ENCODE assay signal across 1 cellular context in the genomic region with DNA sequence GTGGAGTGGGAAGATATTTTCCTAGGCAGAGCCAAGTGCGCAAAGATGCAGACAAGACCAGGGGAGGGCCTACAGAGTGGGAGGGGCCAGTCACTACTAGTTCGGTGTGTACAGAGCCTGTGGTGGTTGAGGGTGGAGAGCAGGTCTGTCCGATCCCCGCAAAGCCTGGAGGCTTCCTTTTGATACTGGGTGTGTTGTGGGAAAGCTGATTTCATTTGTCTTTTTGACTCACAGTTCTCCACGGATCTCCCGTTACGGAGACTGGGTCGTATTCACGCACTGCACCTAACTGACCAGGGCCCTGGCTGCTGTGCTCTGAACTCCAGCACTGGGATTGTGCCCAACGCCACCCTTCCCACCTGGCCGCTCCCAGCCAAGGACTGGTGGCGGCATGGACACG.
A peak's percentile ranks its signal among the peaks of the same experiment; 100 is the strongest.
TF ChIP-seq lines count a peak whose summit lies in the region.

No MANE protein-coding gene starts in this region.

TF ChIP-seq in HepG2, 621 proteins besides CTCF, POLR2A, EP300 and RAD21:
- TF ChIP-seq ZBTB38 (CRISPR knock-in tag; IDR thresholded peaks at IDR 0.05), result peak; percentile 39; the same call in 1 of the 2 replicates
- TF ChIP-seq, protein P1, sequence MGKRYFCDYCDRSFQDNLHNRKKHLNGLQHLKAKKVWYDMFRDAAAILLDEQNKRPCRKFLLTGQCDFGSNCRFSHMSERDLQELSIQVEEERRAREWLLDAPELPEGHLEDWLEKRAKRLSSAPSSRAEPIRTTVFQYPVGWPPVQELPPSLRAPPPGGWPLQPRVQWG (CRISPR knock-in tag; IDR thresholded peaks at IDR 0.05; ENCODE audit: borderline replicate concordance, low read depth), result no peak
- no peak for TF ChIP-seq ZC3H4 (CRISPR knock-in tag; IDR thresholded peaks at IDR 0.05; ENCODE audit: borderline replicate concordance)
- no peak for TF ChIP-seq FOXA3 (CRISPR knock-in tag; IDR thresholded peaks at IDR 0.05)
- no peak for TF ChIP-seq AKNA (CRISPR knock-in tag; IDR thresholded peaks at IDR 0.05; ENCODE audit: borderline replicate concordance)
- TF ChIP-seq TBX3 (IDR thresholded peaks at IDR 0.05; ENCODE audit: borderline replicate concordance), result no peak
- no peak for TF ChIP-seq RARG (CRISPR knock-in tag; IDR thresholded peaks at IDR 0.05; ENCODE audit: low read depth)
- TF ChIP-seq, protein P2, sequence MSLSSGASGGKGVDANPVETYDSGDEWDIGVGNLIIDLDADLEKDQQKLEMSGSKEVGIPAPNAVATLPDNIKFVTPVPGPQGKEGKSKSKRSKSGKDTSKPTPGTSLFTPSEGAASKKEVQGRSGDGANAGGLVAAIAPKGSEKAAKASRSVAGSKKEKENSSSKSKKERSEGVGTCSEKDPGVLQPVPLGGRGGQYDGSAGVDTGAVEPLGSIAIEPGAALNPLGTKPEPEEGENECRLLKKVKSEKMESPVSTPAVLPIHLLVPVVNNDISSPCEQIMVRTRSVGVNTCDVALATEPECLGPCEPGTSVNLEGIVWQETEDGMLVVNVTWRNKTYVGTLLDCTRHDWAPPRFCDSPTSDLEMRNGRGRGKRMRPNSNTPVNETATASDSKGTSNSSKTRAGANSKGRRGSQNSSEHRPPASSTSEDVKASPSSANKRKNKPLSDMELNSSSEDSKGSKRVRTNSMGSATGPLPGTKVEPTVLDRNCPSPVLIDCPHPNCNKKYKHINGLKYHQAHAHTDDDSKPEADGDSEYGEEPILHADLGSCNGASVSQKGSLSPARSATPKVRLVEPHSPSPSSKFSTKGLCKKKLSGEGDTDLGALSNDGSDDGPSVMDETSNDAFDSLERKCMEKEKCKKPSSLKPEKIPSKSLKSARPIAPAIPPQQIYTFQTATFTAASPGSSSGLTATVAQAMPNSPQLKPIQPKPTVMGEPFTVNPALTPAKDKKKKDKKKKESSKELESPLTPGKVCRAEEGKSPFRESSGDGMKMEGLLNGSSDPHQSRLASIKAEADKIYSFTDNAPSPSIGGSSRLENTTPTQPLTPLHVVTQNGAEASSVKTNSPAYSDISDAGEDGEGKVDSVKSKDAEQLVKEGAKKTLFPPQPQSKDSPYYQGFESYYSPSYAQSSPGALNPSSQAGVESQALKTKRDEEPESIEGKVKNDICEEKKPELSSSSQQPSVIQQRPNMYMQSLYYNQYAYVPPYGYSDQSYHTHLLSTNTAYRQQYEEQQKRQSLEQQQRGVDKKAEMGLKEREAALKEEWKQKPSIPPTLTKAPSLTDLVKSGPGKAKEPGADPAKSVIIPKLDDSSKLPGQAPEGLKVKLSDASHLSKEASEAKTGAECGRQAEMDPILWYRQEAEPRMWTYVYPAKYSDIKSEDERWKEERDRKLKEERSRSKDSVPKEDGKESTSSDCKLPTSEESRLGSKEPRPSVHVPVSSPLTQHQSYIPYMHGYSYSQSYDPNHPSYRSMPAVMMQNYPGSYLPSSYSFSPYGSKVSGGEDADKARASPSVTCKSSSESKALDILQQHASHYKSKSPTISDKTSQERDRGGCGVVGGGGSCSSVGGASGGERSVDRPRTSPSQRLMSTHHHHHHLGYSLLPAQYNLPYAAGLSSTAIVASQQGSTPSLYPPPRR (CRISPR knock-in tag; IDR thresholded peaks at IDR 0.05; ENCODE audit: borderline replicate concordance), result no peak
- TF ChIP-seq U2AF2 (IDR thresholded peaks at IDR 0.05; ENCODE audit: low read depth, low read length), result no peak
